ENCODE assay signal across 22 cellular contexts in the genomic region with DNA sequence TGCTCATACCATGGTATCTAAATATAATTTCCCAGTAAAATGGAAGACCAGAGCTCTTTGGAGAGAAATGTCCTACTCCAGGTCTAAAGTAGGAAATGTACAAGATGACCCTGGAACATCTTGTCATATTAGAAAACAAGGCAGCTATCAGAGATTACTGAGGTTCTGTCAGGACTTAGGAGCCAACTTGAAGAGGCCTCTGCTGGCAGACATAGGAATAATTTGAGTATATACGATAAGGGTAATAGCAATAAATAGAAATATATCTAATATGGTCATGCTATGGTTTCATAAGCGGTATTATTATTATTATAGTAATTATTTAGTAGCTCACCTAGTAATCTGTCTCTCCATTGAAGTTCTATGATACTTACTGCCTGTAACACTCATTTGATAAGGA.
"Had no signal": no experiment of that assay in that cellular context is flagged by ENCODE, and none has a peak within 500 bp of the region (broad histone marks: within the 10 kb centered on the region; RNA-seq: fewer than 3 reads in every experiment).

No MANE protein-coding gene starts in this region.

- H3K9me3 Mint-ChIP-seq: activated CD4-positive, alpha-beta T cell treated with anti-CD3 and anti-CD28 coated beads, Interleukin-2, amount 10 ng/mL, durations not matched to agents 7 days and 5 days; T-helper 2 cell treated with Interferon-gamma antibody and Interleukin-4, amounts not matched to agents 5 μg/mL and 100 μg/mL, for 36 hours had no signal

- ATAC-seq: effector memory CD8-positive, alpha-beta T cell; heart left ventricle; left colon; natural killer cell treated with Interleukin-12 subunit alpha and Interleukin-12 subunit beta and Interleukin-15 and Interleukin-18, amount 100 ng/mL, for 72 hours; stimulated activated naive CD8-positive, alpha-beta T cell treated with anti-CD3 and anti-CD28 coated beads, Interleukin-15, Interleukin-2, amounts not matched to agents 100 U/mL and 50 U/mL, for 24 hours had no signal

- FAIRE-seq: colon, keratinocyte had no signal

- H3K27ac Mint-ChIP-seq: activated CD4-positive, alpha-beta T cell treated with anti-CD3 and anti-CD28 coated beads, Interleukin-2, amount 10 ng/mL, durations not matched to agents 7 days and 5 days; activated naive CD4-positive, alpha-beta T cell treated with anti-CD3 and anti-CD28 coated beads, Interleukin-2, amount 50 U/mL, for 24 hours; effector memory CD8-positive, alpha-beta T cell; memory B cell; natural killer cell treated with Interleukin-12 subunit alpha and Interleukin-12 subunit beta and Interleukin-15 and Interleukin-18, amount 100 ng/mL, for 72 hours; progenitor cell of endocrine pancreas; T-helper 2 cell treated with Interferon-gamma antibody and Interleukin-4, amounts not matched to agents 5 μg/mL and 100 μg/mL, for 36 hours had no signal

- H3K36me3 ChIP-seq: ascending aorta, brain microvascular endothelial cell, heart left ventricle, tibial artery, WERI-Rb-1 had no signal

- H3K4me1 Mint-ChIP-seq: activated CD4-positive, alpha-beta T cell treated with anti-CD3 and anti-CD28 coated beads, Interleukin-2, amount 10 ng/mL, durations not matched to agents 7 days and 5 days; activated naive CD4-positive, alpha-beta T cell treated with anti-CD3 and anti-CD28 coated beads, Interleukin-2, amount 50 U/mL, for 24 hours had no signal

- H3K36me3 Mint-ChIP-seq: activated naive CD4-positive, alpha-beta T cell treated with anti-CD3 and anti-CD28 coated beads, Interleukin-2, amount 50 U/mL, for 24 hours; memory B cell; natural killer cell treated with Interleukin-12 subunit alpha and Interleukin-12 subunit beta and Interleukin-15 and Interleukin-18, amount 100 ng/mL, for 72 hours had no signal

- H3K27me3 ChIP-seq: ascending aorta, brain microvascular endothelial cell, heart left ventricle, tibial artery had no signal

- H3K4me3 Mint-ChIP-seq: activated CD4-positive, alpha-beta T cell treated with anti-CD3 and anti-CD28 coated beads, Interleukin-2, amount 10 ng/mL, durations not matched to agents 7 days and 5 days; activated naive CD4-positive, alpha-beta T cell treated with anti-CD3 and anti-CD28 coated beads, Interleukin-2, amount 50 U/mL, for 24 hours; effector memory CD8-positive, alpha-beta T cell; memory B cell; natural killer cell treated with Interleukin-12 subunit alpha and Interleukin-12 subunit beta and Interleukin-15 and Interleukin-18, amount 100 ng/mL, for 72 hours; T-helper 2 cell treated with Interferon-gamma antibody and Interleukin-4, amounts not matched to agents 5 μg/mL and 100 μg/mL, for 36 hours had no signal

- H3K27ac ChIP-seq: ascending aorta, brain microvascular endothelial cell, heart left ventricle, tibial artery, WERI-Rb-1 had no signal

- DNase-seq: activated CD4-positive, alpha-beta T cell treated with anti-CD3 and anti-CD28 coated beads, Interleukin-2, amount 10 ng/mL, durations not matched to agents 7 days and 5 days; activated CD4-positive, CD25-positive, alpha-beta regulatory T cell treated with anti-CD3 and anti-CD28 coated beads, Interleukin-2, amount 50 U/mL, for 72 hours; activated gamma-delta T cell treated with Interleukin-2 at 50 U/mL for 16 hours; activated T-cell treated with anti-CD3 and anti-CD28 coated beads, Interleukin-2, amount 50 U/mL, for 1 hour; brain microvascular endothelial cell; central memory CD4-positive, alpha-beta T cell; effector memory CD8-positive, alpha-beta T cell; heart left ventricle; left colon; stimulated activated CD4-positive, alpha-beta T cell treated with anti-CD3 and anti-CD28 coated beads, Interleukin-2, amount 100 ng/mL, for 48 hours; stimulated activated naive CD8-positive, alpha-beta T cell treated with anti-CD3 and anti-CD28 coated beads, Interleukin-15, Interleukin-2, amounts not matched to agents 100 U/mL and 50 U/mL, for 24 hours; substantia nigra; tibial artery; WERI-Rb-1 had no signal

- H3K27me3 Mint-ChIP-seq: activated CD4-positive, alpha-beta T cell treated with anti-CD3 and anti-CD28 coated beads, Interleukin-2, amount 10 ng/mL, durations not matched to agents 7 days and 5 days; effector memory CD8-positive, alpha-beta T cell; natural killer cell treated with Interleukin-12 subunit alpha and Interleukin-12 subunit beta and Interleukin-15 and Interleukin-18, amount 100 ng/mL, for 72 hours; progenitor cell of endocrine pancreas had no signal

- H3K4me3 ChIP-seq: ascending aorta, heart left ventricle, tibial artery had no signal
